ENCODE assay signal across 8 cellular contexts in genomic region chr1:178037510-178038253, GRCh38. TPM values are rescaled to one million over a fixed set of nuclear protein-coding genes. Genes with fewer than 3 reads are reported as not detected.
DNase-seq lines count a peak whose midpoint lies in the region; ATAC-seq lines count a peak whose summit lies in the region.

No MANE protein-coding gene starts in this region.

- intact Hi-C loops in sciatic nerve (cut with DNase I) = no loop called here

- DNase-seq in Caki2 (ENCODE audit: low read depth) (peak; percentile 84), LoVo (ENCODE audit: low spot score) (peak; percentile 85), cerebellum (ENCODE audit: low spot score) (peak; percentile 23), iPS-NIHi7 (ENCODE audit: extremely low spot score) (peak; percentile 95), sciatic nerve (ENCODE audit: low spot score) (peak; percentile 88), NK-92 (lab: John Stamatoyannopoulos, UW; ENCODE audit: unreplicated experiment) (no peak), NCI-H446 treated with DMSO at 0.1 percent for 48 hours (lab: John Stamatoyannopoulos, UW) (no peak)

- ATAC-seq in sciatic nerve = peak; percentile 96
- no peak for ATAC-seq in HG03139 (IDR thresholded peaks at IDR 0.05; ENCODE audit: unreplicated experiment)

- in situ Hi-C loops in Caki2 (cut with HindIII; ENCODE audit: low pct_unique_long_range_greater_than_20kb, low sequenced_read_pairs) = no loop called here

RNA-seq across cellular contexts. Expression of gene RASAL2, which starts 56.2 kb away (rescaled TPM):
- 7.4 and 8.6 TPM in 2 replicates for total RNA-seq in Caki2 (2014; rRNA removed; shearing (Covaris generic); ENCODE audit: low replicate concordance)
- total RNA-seq in cerebellum (53.1 TPM), sciatic nerve (42.6 TPM)

Comparison
In these comparisons a context has a peak if more than half of its experiments do, and no peak if none do; other contexts are left out.
1. DNase-seq: peak in Caki2 (single experiment), LoVo (single experiment), cerebellum (single experiment), iPS-NIHi7 (single experiment) and sciatic nerve (single experiment); none in NK-92 (single experiment) and NCI-H446 treated with DMSO at 0.1 percent for 48 hours (single experiment).